ENCODE assay signal across 18 cellular contexts in the genomic region with DNA sequence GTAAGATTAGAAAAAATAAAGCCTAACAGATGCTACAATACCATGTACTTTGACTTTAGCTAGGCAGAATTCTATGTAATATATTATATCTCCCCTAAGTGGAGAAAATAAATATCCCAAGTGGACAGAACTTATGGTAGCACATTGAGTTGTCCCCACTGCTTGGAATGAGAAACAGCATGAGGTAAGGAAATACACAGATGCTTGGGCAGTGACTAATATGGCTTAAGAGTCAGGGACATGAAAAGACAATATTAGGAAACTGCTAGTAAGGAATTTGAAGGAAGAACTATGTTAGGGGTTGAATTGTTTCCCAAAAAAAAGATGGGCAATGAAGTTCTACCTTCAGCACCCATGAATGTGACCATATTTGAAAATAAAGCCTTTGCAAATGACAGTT.
DNase-seq lines count a peak whose midpoint lies in the region; ATAC-seq and TF ChIP-seq lines count a peak whose summit lies in the region.
"Had no signal": no experiment of that assay in that cellular context is flagged by ENCODE, and none has a peak within 500 bp of the region (broad histone marks: within the 10 kb centered on the region; RNA-seq: fewer than 3 reads in every experiment).

No MANE protein-coding gene starts in this region.

- no peak overlapping the region for H2BK120ac ChIP-seq in mesenchymal stem cell (ENCODE audit: low read depth, low read length)

- no peak overlapping the region for H3K4me3 ChIP-seq in mesenchymal stem cell (ENCODE audit: insufficient read depth in 1 of 2, low read depth in 1 of 2, low read length in 2 of 2)
- no peak overlapping the region for H3K4me3 ChIP-seq in neural progenitor cell
- H3K4me3 ChIP-seq: lower lobe of right lung, pancreas had no signal

- H3K4me3 Mint-ChIP-seq in chondrocyte (ENCODE audit: unreplicated experiment) (no peak overlapping the region), WTC11 (no peak overlapping the region), neural progenitor cell (no peak overlapping the region)
- H3K4me3 Mint-ChIP-seq: activated CD4-positive, alpha-beta T cell treated with anti-CD3 and anti-CD28 coated beads, Interleukin-2, amount 10 ng/mL, durations not matched to agents 7 days and 5 days had no signal

- no peaks in the 10 kb centered on the region for H4K20me1 ChIP-seq in neural progenitor cell (ENCODE audit: low read depth)

- no peaks in the 10 kb centered on the region for H3K79me1 ChIP-seq in mesenchymal stem cell (replicated peaks; ENCODE audit: low read length, poor library complexity, severe bottlenecking)

- H3K9ac ChIP-seq in mesenchymal stem cell (ENCODE audit: low read length) (no peak overlapping the region), neural progenitor cell (no peak overlapping the region)

- peak; percentile 21 for DNase-seq in EH (ENCODE audit: low read depth)
- DNase-seq in NCI-H524 (lab: John Stamatoyannopoulos, UW): peak; percentile 52 to 94
- no peak for DNase-seq in chondrocyte (ENCODE audit: low spot score)
- peak; percentile 48 for DNase-seq in mesenchymal stem cell
- DNase-seq in WTC11 (ENCODE audit: low spot score): no peak
- DNase-seq in neural progenitor cell (ENCODE audit: low spot score): no peak
- DNase-seq in anterior cingulate cortex (lab: John Stamatoyannopoulos, UW): no peak
- DNase-seq: activated CD4-positive, alpha-beta T cell treated with anti-CD3 and anti-CD28 coated beads, Interleukin-2, amount 10 ng/mL, durations not matched to agents 7 days and 5 days; activated gamma-delta T cell treated with Interleukin-2 at 50 U/mL for 16 hours; cortex of kidney; lower lobe of right lung; NCI-H345; NK-92 treated with Interleukin-12 subunit alpha and Interleukin-12 subunit beta, amount 100 ng/mL, for 24 hours; pancreas; stimulated activated CD4-positive, alpha-beta T cell treated with anti-CD3 and anti-CD28 coated beads, Interleukin-2, amount 100 ng/mL, for 48 hours had no signal

- no peak overlapping the region for H3K14ac ChIP-seq in mesenchymal stem cell (ENCODE audit: low read length in 2 of 2)

- H3K4me2 ChIP-seq in mesenchymal stem cell (ENCODE audit: low read length, poor library complexity, severe bottlenecking): no peak overlapping the region
- no peak overlapping the region for H3K4me2 ChIP-seq in neural progenitor cell

- H3K27ac ChIP-seq in mesenchymal stem cell (ENCODE audit: low read length, poor library complexity, severe bottlenecking) (peak overlapping the region; percentile 11), neural progenitor cell (no peak overlapping the region)
- H3K27ac ChIP-seq: lower lobe of right lung, pancreas, RWPE1 had no signal

- no peak overlapping the region for H4K91ac ChIP-seq in mesenchymal stem cell (ENCODE audit: low read length)

- H3K36me3 Mint-ChIP-seq in chondrocyte (ENCODE audit: low read depth) (peaks cover 2% of the 10 kb centered on the region), WTC11 (no peaks in the 10 kb centered on the region), neural progenitor cell (no peaks in the 10 kb centered on the region)

- ATAC-seq in GM19452 (IDR thresholded peaks at IDR 0.05; ENCODE audit: unreplicated experiment) (no peak), WTC11 (no peak)
- ATAC-seq: HepG2, lower lobe of right lung, pancreas had no signal

- TF ChIP-seq CTCF in chondrocyte (IDR thresholded peaks at IDR 0.05): peak; percentile 40
- no peak for TF ChIP-seq CTCF in WTC11 (IDR thresholded peaks at IDR 0.05)
- no peak for TF ChIP-seq CTCF in neural progenitor cell (IDR thresholded peaks at IDR 0.05)

- H3K79me2 ChIP-seq in neural progenitor cell (ENCODE audit: low read depth): no peaks in the 10 kb centered on the region

- POLR2A ChIA-PET in WTC11 (lab: Charles Lee): no interaction called here

- H3K9me3 ChIP-seq in mesenchymal stem cell (ENCODE audit: control insufficient read depth, low read length) (no peaks in the 10 kb centered on the region), neural progenitor cell (ENCODE audit: low read depth) (no peaks in the 10 kb centered on the region)
- H3K9me3 ChIP-seq: lower lobe of right lung, pancreas had no signal

- H3F3A ChIP-seq in neural progenitor cell (ENCODE audit: low read depth): no peaks in the 10 kb centered on the region

- H4K8ac ChIP-seq in mesenchymal stem cell (ENCODE audit: low read length): no peak overlapping the region

- H2BK12ac ChIP-seq in mesenchymal stem cell (ENCODE audit: low read length in 2 of 2): no peak overlapping the region

- H2BK5ac ChIP-seq in mesenchymal stem cell (ENCODE audit: low read depth, low read length, poor library complexity, severe bottlenecking): no peak overlapping the region

- H2AFZ ChIP-seq in mesenchymal stem cell (ENCODE audit: low read depth, low read length) (no peak overlapping the region), neural progenitor cell (replicated peaks) (no peak overlapping the region)

- H3K4ac ChIP-seq in mesenchymal stem cell (ENCODE audit: low read depth in 1 of 2, low read length in 2 of 2): no peak overlapping the region

- H2AK5ac ChIP-seq in mesenchymal stem cell (ENCODE audit: low read length, severe bottlenecking): no peak overlapping the region

- CTCF ChIA-PET in WTC11 (lab: Charles Lee): no interaction called here

- H3K36me3 ChIP-seq in mesenchymal stem cell (ENCODE audit: control insufficient read depth in 1 of 2, insufficient read depth in 2 of 2, low read depth in 1 of 2, low read length in 2 of 2) (no peaks in the 10 kb centered on the region), neural progenitor cell (no peaks in the 10 kb centered on the region)
- H3K36me3 ChIP-seq: lower lobe of right lung, pancreas had no signal

- peaks cover 27% of the 10 kb centered on the region for H3K4me1 Mint-ChIP-seq in chondrocyte (ENCODE audit: low read depth)
- no peaks in the 10 kb centered on the region for H3K4me1 Mint-ChIP-seq in WTC11
- peaks cover 6% of the 10 kb centered on the region for H3K4me1 Mint-ChIP-seq in neural progenitor cell
- H3K4me1 Mint-ChIP-seq: activated CD4-positive, alpha-beta T cell treated with anti-CD3 and anti-CD28 coated beads, Interleukin-2, amount 10 ng/mL, durations not matched to agents 7 days and 5 days had no signal

- H3K27me3 Mint-ChIP-seq in chondrocyte (ENCODE audit: low read depth) (no peaks in the 10 kb centered on the region), WTC11 (ENCODE audit: low read depth) (no peaks in the 10 kb centered on the region), neural progenitor cell (ENCODE audit: insufficient read depth, low read depth) (peaks cover 2% of the 10 kb centered on the region)
- H3K27me3 Mint-ChIP-seq: activated CD4-positive, alpha-beta T cell treated with anti-CD3 and anti-CD28 coated beads, Interleukin-2, amount 10 ng/mL, durations not matched to agents 7 days and 5 days had no signal

- H3K4me1 ChIP-seq in mesenchymal stem cell (ENCODE audit: control insufficient read depth, insufficient read depth, low read depth, low read length) (no peaks in the 10 kb centered on the region), neural progenitor cell (no peaks in the 10 kb centered on the region)
- H3K4me1 ChIP-seq: lower lobe of right lung, pancreas had no signal

- H3K27me3 ChIP-seq in mesenchymal stem cell (ENCODE audit: control insufficient read depth in 1 of 2, insufficient read depth in 1 of 2, low read length in 2 of 2): no peaks in the 10 kb centered on the region
- no peaks in the 10 kb centered on the region for H3K27me3 ChIP-seq in neural progenitor cell
- H3K27me3 ChIP-seq: pancreas had no signal

- H3K18ac ChIP-seq in mesenchymal stem cell (ENCODE audit: low read depth in 1 of 2, low read length in 2 of 2): no peak overlapping the region

- H3K9me3 Mint-ChIP-seq in chondrocyte (ENCODE audit: low read depth) (peaks cover 18% of the 10 kb centered on the region), WTC11 (peaks cover 10% of the 10 kb centered on the region), neural progenitor cell (no peaks in the 10 kb centered on the region)

- H3K23ac ChIP-seq in mesenchymal stem cell (ENCODE audit: low read length in 2 of 2): no peak overlapping the region

- H3K27ac Mint-ChIP-seq in chondrocyte (ENCODE audit: unreplicated experiment) (no peak overlapping the region), WTC11 (no peak overlapping the region), neural progenitor cell (no peak overlapping the region)
- H3K27ac Mint-ChIP-seq: activated CD4-positive, alpha-beta T cell treated with anti-CD3 and anti-CD28 coated beads, Interleukin-2, amount 10 ng/mL, durations not matched to agents 7 days and 5 days had no signal

- H2BK15ac ChIP-seq in mesenchymal stem cell (ENCODE audit: low read depth, poor library complexity, severe bottlenecking): no peak overlapping the region

TF ChIP-seq in WTC11, 78 proteins besides CTCF, POLR2A, EP300 and RAD21 (continues in another document):
- no peak for TF ChIP-seq FOXP1 (CRISPR knock-in tag; IDR thresholded peaks at IDR 0.05; ENCODE audit: borderline replicate concordance)
- no peak for TF ChIP-seq TEAD4 (CRISPR knock-in tag; IDR thresholded peaks at IDR 0.05)
- TF ChIP-seq ZNF671 (CRISPR knock-in tag; IDR thresholded peaks at IDR 0.05): no peak
- no peak for TF ChIP-seq MXD4 (CRISPR knock-in tag; IDR thresholded peaks at IDR 0.05; ENCODE audit: borderline replicate concordance)
- TF ChIP-seq OVOL2 (CRISPR knock-in tag; IDR thresholded peaks at IDR 0.05; ENCODE audit: borderline replicate concordance): no peak
- no peak for TF ChIP-seq TP53 (CRISPR knock-in tag; IDR thresholded peaks at IDR 0.05)
- TF ChIP-seq ESRRA (CRISPR knock-in tag; IDR thresholded peaks at IDR 0.05; ENCODE audit: borderline replicate concordance): no peak
- TF ChIP-seq ATF2 (CRISPR knock-in tag; IDR thresholded peaks at IDR 0.05; ENCODE audit: borderline replicate concordance, low read depth): no peak
- TF ChIP-seq NFYB (CRISPR knock-in tag; conservative IDR thresholded peaks at IDR 0.05; ENCODE audit: low read depth): no peak
- no peak for TF ChIP-seq IRF2 (CRISPR knock-in tag; IDR thresholded peaks at IDR 0.05; ENCODE audit: borderline replicate concordance, low read depth)
- no peak for TF ChIP-seq NR1H2 (CRISPR knock-in tag; IDR thresholded peaks at IDR 0.05)

Comparison
In these comparisons a context has a peak if more than half of its experiments do, and no peak if none do; other contexts are left out.
1. DNase-seq: peak in EH (single experiment), NCI-H524 (2 of 2) and mesenchymal stem cell (single experiment); none in chondrocyte (single experiment), WTC11 (single experiment), neural progenitor cell (single experiment) and anterior cingulate cortex (0 of 58).